ENCODE assay signal across 8 cellular contexts in the genomic region with DNA sequence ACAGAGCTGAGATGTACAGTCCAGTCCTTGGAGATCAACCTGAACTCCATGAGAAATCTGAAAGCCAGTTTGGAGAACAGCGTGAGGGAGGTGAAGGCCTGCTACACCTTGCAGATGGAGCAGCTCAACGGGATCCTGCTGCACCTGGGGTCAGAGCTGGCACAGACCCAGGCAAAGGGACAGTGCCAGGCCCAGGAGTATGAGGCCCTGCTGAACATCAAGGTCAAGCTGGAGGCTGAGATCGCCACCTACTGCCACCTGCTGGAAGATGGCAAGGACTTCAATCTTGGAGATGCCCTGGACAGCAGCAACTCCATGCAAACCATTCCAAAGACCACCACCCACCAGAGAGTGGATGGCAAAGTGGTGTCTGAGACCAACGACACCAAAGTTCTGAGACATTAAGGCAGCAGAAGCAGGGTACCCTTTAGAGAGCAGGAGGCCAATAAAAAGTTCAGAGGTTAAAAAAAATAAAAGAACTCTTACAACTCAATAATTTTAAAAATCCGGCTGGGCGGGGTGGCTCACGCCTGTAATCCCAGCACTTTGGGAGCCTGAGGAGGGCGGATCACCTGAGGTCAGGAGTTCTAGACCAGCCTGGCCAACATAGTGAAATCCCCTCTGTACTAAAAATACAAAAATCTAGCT.
DNase-seq lines count a peak whose midpoint lies in the region; ATAC-seq and TF ChIP-seq lines count a peak whose summit lies in the region.

No MANE protein-coding gene starts in this region.

- no peak overlapping the region for H3K4me3 ChIP-seq in NB4 (ENCODE audit: low read depth, low read length)
- H3K4me3 ChIP-seq in fibroblast of villous mesenchyme (ENCODE audit: low read depth, low read length), result no peak overlapping the region

- in situ Hi-C loops in G401 (cut with HindIII; ENCODE audit: low sequenced_read_pairs), result no loop called here

- ATAC-seq in HG02973 (IDR thresholded peaks at IDR 0.05; ENCODE audit: unreplicated experiment) (no peak), GM21360 (IDR thresholded peaks at IDR 0.05; ENCODE audit: unreplicated experiment) (no peak)

- no peak for TF ChIP-seq POLR2A in NB4 (IDR thresholded peaks at IDR 0.05; ENCODE audit: extremely low read depth, insufficient read length)

- TF ChIP-seq CTCF in NB4 (IDR thresholded peaks at IDR 0.05; ENCODE audit: low read depth, low read length) (peak; percentile 67), fibroblast of villous mesenchyme (IDR thresholded peaks at IDR 0.05; ENCODE audit: insufficient read depth, low read depth, low read length) (peak; percentile 72)

- DNase-seq in G401 (ENCODE audit: low spot score) (peak; percentile 12), NB4 (ENCODE audit: low read depth) (peak; percentile 58), fibroblast of villous mesenchyme (ENCODE audit: low read depth) (peak; percentile 62), occipital lobe (lab: John Stamatoyannopoulos, UW) (no peak)
- DNase-seq in activated T-cell treated with anti-CD3 and anti-CD28 coated beads, Interleukin-2, amount 50 U/mL, for 1 hour, result peak; percentile 53
- peak; percentile 39 for DNase-seq in stimulated activated CD4-positive, alpha-beta T cell treated with anti-CD3 and anti-CD28 coated beads, Interleukin-1b, Interleukin-23, amount 100 ng/mL, for 48 hours
